In the genomic region with DNA sequence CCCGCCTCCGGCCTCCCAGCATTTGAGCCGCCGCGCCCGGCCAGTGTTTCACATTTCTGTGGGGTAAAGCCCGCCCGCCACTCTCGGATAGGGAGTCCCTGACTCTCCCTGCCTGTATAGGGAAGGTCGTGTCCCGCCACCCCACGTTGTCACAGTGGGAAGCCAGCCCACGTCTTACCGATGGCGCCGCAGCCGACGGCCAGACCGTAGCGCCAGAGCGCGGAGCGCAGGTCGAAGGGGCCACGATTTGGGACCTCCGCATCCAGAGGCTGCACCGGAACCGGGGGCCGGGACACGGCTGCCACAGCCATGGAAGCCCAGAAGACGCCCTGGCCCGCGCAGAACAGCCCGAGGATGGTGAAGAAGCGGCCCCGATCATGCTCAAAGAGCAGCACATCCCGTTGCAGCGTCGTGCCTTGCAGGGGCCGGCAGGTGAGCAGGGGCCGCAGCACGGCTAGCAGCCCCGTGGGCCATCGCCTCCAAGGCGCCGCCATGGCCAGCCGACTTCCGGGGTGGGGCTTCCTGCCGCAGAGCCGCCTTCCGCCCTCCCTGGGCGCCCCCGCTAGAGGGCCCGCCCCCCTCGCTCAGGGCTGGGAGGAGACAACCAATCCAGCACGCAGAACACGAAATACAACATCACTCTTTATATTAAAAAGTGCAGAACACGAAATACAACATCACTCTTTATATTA, we compare ENCODE assay signal across 1 cellular context.
A peak's percentile ranks its signal among the peaks of the same experiment; 100 is the strongest.
TF ChIP-seq lines count a peak whose summit lies in the region.

A gene with protein sequence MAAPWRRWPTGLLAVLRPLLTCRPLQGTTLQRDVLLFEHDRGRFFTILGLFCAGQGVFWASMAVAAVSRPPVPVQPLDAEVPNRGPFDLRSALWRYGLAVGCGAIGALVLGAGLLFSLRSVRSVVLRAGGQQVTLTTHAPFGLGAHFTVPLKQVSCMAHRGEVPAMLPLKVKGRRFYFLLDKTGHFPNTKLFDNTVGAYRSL (minus strand): TSS at position 506 of the 692 bp plus-strand sequence. CDS start 12 bp downstream, at position 494.

TF ChIP-seq in K562, 482 proteins besides CTCF, POLR2A, EP300 and RAD21 (continued from another document and continues in another):
- TF ChIP-seq POLR2B (IDR thresholded peaks at IDR 0.05; ENCODE audit: low read depth, partially characterized antibody) (peak; percentile 92), ZC3H11A (IDR thresholded peaks at IDR 0.05; ENCODE audit: low read depth, low read length) (no peak), ARID2 (IDR thresholded peaks at IDR 0.05) (no peak), IFI16 (CRISPR knock-in tag; IDR thresholded peaks at IDR 0.05) (no peak), SRSF7 (optimal IDR thresholded peaks at IDR 0.05; ENCODE audit: low read depth, low read length) (no peak), SRSF3 (IDR thresholded peaks at IDR 0.05; ENCODE audit: insufficient read depth, low read length) (no peak), BACH1 (tag; IDR thresholded peaks at IDR 0.05) (no peak), RB1 (IDR thresholded peaks at IDR 0.05; ENCODE audit: low read depth) (peak; percentile 66; the same call in 1 of the 2 replicates), NR2C1 (IDR thresholded peaks at IDR 0.05) (no peak), NR2C1 (tag; IDR thresholded peaks at IDR 0.05) (no peak), RFX5 (IDR thresholded peaks at IDR 0.05; ENCODE audit: low read depth, low read length) (no peak), ZNF695 (CRISPR knock-in tag; IDR thresholded peaks at IDR 0.05) (no peak), PCBP2 (IDR thresholded peaks at IDR 0.05; ENCODE audit: low read depth, low read length, poor library complexity, severe bottlenecking) (no peak), RBM17 (IDR thresholded peaks at IDR 0.05; ENCODE audit: borderline replicate concordance, low read depth, low read length) (no peak), ATF7 (IDR thresholded peaks at IDR 0.05) (peak; percentile 48), ZNF668 (CRISPR knock-in tag; IDR thresholded peaks at IDR 0.05) (no peak), CHD2 (IDR thresholded peaks at IDR 0.05; ENCODE audit: low read depth, low read length) (no peak), CREM (IDR thresholded peaks at IDR 0.05; ENCODE audit: low read depth) (0 out of 2 replicates have a peak, but pooled peaks have one; percentile 5), SIX5 (IDR thresholded peaks at IDR 0.05; ENCODE audit: borderline replicate concordance in 1 of 2, insufficient read depth in 1 of 2, low read depth in 1 of 2, low read length in 2 of 2) (no peak), FIP1L1 (IDR thresholded peaks at IDR 0.05; ENCODE audit: low read depth, low read length, poor library complexity, severe bottlenecking) (no peak), ELF2 (CRISPR knock-in tag; IDR thresholded peaks at IDR 0.05) (peak; percentile 68; the same call in 1 of the 2 replicates), CREB1 (IDR thresholded peaks at IDR 0.05) (no peak; the same call in 1 of the 2 replicates), CREB1 (CRISPR knock-in tag; IDR thresholded peaks at IDR 0.05) (no peak), ETV6 (IDR thresholded peaks at IDR 0.05; ENCODE audit: borderline replicate concordance in 1 of 2, low read depth in 2 of 2, low read length in 1 of 2) (no peak), ETV6 (CRISPR knock-in tag; IDR thresholded peaks at IDR 0.05; ENCODE audit: borderline replicate concordance) (no peak), ZNF507 (tag; conservative IDR thresholded peaks at IDR 0.05) (no peak), RAD51 (IDR thresholded peaks at IDR 0.05; ENCODE audit: borderline replicate concordance, low read depth) (no peak), ZNF23 (CRISPR knock-in tag; IDR thresholded peaks at IDR 0.05) (no peak), ATF1 (CRISPR knock-in tag; IDR thresholded peaks at IDR 0.05) (no peak), ATF1 (tag; IDR thresholded peaks at IDR 0.05) (peak; percentile 64), XRCC5 (IDR thresholded peaks at IDR 0.05; ENCODE audit: low read depth, low read length) (no peak), TAF15 (IDR thresholded peaks at IDR 0.05; ENCODE audit: low read depth, low read length) (no peak), KAT8 (IDR thresholded peaks at IDR 0.05; ENCODE audit: low read depth) (no peak), ADNP (tag; IDR thresholded peaks at IDR 0.05) (no peak), BDP1 (IDR thresholded peaks at IDR 0.05; ENCODE audit: insufficient read depth, insufficient read length) (no peak), TCFL5 (CRISPR knock-in tag; conservative IDR thresholded peaks at IDR 0.05) (no peak), NR2F6 (CRISPR knock-in tag; IDR thresholded peaks at IDR 0.05) (no peak), EZH2 (IDR thresholded peaks at IDR 0.05; ENCODE audit: borderline replicate concordance, low read depth, low read length) (no peak), SPI1 (IDR thresholded peaks at IDR 0.05; ENCODE audit: borderline replicate concordance, low read depth, low read length) (0 out of 2 replicates have a peak, but pooled peaks have one; percentile 17), SLC30A9 (CRISPR knock-in tag; IDR thresholded peaks at IDR 0.05) (no peak)
- TF ChIP-seq, protein P1, sequence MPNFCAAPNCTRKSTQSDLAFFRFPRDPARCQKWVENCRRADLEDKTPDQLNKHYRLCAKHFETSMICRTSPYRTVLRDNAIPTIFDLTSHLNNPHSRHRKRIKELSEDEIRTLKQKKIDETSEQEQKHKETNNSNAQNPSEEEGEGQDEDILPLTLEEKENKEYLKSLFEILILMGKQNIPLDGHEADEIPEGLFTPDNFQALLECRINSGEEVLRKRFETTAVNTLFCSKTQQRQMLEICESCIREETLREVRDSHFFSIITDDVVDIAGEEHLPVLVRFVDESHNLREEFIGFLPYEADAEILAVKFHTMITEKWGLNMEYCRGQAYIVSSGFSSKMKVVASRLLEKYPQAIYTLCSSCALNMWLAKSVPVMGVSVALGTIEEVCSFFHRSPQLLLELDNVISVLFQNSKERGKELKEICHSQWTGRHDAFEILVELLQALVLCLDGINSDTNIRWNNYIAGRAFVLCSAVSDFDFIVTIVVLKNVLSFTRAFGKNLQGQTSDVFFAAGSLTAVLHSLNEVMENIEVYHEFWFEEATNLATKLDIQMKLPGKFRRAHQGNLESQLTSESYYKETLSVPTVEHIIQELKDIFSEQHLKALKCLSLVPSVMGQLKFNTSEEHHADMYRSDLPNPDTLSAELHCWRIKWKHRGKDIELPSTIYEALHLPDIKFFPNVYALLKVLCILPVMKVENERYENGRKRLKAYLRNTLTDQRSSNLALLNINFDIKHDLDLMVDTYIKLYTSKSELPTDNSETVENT (CRISPR knock-in tag; IDR thresholded peaks at IDR 0.05), result peak; percentile 94
- TF ChIP-seq, protein P2, sequence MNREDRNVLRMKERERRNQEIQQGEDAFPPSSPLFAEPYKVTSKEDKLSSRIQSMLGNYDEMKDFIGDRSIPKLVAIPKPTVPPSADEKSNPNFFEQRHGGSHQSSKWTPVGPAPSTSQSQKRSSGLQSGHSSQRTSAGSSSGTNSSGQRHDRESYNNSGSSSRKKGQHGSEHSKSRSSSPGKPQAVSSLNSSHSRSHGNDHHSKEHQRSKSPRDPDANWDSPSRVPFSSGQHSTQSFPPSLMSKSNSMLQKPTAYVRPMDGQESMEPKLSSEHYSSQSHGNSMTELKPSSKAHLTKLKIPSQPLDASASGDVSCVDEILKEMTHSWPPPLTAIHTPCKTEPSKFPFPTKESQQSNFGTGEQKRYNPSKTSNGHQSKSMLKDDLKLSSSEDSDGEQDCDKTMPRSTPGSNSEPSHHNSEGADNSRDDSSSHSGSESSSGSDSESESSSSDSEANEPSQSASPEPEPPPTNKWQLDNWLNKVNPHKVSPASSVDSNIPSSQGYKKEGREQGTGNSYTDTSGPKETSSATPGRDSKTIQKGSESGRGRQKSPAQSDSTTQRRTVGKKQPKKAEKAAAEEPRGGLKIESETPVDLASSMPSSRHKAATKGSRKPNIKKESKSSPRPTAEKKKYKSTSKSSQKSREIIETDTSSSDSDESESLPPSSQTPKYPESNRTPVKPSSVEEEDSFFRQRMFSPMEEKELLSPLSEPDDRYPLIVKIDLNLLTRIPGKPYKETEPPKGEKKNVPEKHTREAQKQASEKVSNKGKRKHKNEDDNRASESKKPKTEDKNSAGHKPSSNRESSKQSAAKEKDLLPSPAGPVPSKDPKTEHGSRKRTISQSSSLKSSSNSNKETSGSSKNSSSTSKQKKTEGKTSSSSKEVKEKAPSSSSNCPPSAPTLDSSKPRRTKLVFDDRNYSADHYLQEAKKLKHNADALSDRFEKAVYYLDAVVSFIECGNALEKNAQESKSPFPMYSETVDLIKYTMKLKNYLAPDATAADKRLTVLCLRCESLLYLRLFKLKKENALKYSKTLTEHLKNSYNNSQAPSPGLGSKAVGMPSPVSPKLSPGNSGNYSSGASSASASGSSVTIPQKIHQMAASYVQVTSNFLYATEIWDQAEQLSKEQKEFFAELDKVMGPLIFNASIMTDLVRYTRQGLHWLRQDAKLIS (CRISPR knock-in tag; IDR thresholded peaks at IDR 0.05), result peak; percentile 72; the same call in 1 of the 2 replicates
- TF ChIP-seq, protein P3, sequence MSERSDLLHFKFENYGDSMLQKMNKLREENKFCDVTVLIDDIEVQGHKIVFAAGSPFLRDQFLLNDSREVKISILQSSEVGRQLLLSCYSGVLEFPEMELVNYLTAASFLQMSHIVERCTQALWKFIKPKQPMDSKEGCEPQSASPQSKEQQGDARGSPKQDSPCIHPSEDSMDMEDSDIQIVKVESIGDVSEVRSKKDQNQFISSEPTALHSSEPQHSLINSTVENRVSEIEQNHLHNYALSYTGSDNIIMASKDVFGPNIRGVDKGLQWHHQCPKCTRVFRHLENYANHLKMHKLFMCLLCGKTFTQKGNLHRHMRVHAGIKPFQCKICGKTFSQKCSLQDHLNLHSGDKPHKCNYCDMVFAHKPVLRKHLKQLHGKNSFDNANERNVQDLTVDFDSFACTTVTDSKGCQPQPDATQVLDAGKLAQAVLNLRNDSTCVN (CRISPR knock-in tag; IDR thresholded peaks at IDR 0.05), result no peak
- TF ChIP-seq, protein P4, sequence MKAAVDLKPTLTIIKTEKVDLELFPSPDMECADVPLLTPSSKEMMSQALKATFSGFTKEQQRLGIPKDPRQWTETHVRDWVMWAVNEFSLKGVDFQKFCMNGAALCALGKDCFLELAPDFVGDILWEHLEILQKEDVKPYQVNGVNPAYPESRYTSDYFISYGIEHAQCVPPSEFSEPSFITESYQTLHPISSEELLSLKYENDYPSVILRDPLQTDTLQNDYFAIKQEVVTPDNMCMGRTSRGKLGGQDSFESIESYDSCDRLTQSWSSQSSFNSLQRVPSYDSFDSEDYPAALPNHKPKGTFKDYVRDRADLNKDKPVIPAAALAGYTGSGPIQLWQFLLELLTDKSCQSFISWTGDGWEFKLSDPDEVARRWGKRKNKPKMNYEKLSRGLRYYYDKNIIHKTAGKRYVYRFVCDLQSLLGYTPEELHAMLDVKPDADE (conservative IDR thresholded peaks at IDR 0.05; ENCODE audit: control insufficient read depth, low read depth, low read length), result peak; percentile 86
- TF ChIP-seq, protein P5, sequence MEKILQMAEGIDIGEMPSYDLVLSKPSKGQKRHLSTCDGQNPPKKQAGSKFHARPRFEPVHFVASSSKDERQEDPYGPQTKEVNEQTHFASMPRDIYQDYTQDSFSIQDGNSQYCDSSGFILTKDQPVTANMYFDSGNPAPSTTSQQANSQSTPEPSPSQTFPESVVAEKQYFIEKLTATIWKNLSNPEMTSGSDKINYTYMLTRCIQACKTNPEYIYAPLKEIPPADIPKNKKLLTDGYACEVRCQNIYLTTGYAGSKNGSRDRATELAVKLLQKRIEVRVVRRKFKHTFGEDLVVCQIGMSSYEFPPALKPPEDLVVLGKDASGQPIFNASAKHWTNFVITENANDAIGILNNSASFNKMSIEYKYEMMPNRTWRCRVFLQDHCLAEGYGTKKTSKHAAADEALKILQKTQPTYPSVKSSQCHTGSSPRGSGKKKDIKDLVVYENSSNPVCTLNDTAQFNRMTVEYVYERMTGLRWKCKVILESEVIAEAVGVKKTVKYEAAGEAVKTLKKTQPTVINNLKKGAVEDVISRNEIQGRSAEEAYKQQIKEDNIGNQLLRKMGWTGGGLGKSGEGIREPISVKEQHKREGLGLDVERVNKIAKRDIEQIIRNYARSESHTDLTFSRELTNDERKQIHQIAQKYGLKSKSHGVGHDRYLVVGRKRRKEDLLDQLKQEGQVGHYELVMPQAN (IDR thresholded peaks at IDR 0.05; ENCODE audit: borderline replicate concordance), result peak; percentile 94
- TF ChIP-seq, protein P6, sequence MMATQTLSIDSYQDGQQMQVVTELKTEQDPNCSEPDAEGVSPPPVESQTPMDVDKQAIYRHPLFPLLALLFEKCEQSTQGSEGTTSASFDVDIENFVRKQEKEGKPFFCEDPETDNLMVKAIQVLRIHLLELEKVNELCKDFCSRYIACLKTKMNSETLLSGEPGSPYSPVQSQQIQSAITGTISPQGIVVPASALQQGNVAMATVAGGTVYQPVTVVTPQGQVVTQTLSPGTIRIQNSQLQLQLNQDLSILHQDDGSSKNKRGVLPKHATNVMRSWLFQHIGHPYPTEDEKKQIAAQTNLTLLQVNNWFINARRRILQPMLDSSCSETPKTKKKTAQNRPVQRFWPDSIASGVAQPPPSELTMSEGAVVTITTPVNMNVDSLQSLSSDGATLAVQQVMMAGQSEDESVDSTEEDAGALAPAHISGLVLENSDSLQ (IDR thresholded peaks at IDR 0.05), result no peak; the same call in 1 of the 2 replicates
- TF ChIP-seq, protein P7, sequence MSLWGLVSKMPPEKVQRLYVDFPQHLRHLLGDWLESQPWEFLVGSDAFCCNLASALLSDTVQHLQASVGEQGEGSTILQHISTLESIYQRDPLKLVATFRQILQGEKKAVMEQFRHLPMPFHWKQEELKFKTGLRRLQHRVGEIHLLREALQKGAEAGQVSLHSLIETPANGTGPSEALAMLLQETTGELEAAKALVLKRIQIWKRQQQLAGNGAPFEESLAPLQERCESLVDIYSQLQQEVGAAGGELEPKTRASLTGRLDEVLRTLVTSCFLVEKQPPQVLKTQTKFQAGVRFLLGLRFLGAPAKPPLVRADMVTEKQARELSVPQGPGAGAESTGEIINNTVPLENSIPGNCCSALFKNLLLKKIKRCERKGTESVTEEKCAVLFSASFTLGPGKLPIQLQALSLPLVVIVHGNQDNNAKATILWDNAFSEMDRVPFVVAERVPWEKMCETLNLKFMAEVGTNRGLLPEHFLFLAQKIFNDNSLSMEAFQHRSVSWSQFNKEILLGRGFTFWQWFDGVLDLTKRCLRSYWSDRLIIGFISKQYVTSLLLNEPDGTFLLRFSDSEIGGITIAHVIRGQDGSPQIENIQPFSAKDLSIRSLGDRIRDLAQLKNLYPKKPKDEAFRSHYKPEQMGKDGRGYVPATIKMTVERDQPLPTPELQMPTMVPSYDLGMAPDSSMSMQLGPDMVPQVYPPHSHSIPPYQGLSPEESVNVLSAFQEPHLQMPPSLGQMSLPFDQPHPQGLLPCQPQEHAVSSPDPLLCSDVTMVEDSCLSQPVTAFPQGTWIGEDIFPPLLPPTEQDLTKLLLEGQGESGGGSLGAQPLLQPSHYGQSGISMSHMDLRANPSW (CRISPR knock-in tag; IDR thresholded peaks at IDR 0.05), result no peak
- TF ChIP-seq, protein P8, sequence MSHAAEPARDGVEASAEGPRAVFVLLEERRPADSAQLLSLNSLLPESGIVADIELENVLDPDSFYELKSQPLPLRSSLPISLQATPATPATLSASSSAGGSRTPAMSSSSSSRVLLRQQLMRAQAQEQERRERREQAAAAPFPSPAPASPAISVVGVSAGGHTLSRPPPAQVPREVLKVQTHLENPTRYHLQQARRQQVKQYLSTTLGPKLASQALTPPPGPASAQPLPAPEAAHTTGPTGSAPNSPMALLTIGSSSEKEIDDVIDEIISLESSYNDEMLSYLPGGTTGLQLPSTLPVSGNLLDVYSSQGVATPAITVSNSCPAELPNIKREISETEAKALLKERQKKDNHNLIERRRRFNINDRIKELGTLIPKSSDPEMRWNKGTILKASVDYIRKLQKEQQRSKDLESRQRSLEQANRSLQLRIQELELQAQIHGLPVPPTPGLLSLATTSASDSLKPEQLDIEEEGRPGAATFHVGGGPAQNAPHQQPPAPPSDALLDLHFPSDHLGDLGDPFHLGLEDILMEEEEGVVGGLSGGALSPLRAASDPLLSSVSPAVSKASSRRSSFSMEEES (CRISPR knock-in tag; IDR thresholded peaks at IDR 0.05), result no peak; the same call in 1 of the 2 replicates
